8 cellular contexts compared by ENCODE assay signal in genomic region chr4:184472540-184473264, GRCh38. TPM values are rescaled to one million over a fixed set of nuclear protein-coding genes. Genes with fewer than 3 reads are reported as not detected.
DNase-seq lines count a peak whose midpoint lies in the region; ATAC-seq and TF ChIP-seq lines count a peak whose summit lies in the region.

No MANE protein-coding gene starts in this region.

- peaks cover 0 to 45% (median 0%) of the 10 kb centered on the region in 3 donors for H3K36me3 Mint-ChIP-seq in CD8-positive, alpha-beta memory T cell

- H4K20me1 ChIP-seq in SU-DHL-6 (ENCODE audit: low read depth, low read length), result no peaks in the 10 kb centered on the region

- peaks cover 35% of the 10 kb centered on the region for H3K4me1 ChIP-seq in CD8-positive, alpha-beta memory T cell (ENCODE audit: insufficient read depth, low read length)
- peaks cover 90% of the 10 kb centered on the region for H3K4me1 ChIP-seq in left ventricle myocardium inferior

- H3K27me3 ChIP-seq in CD8-positive, alpha-beta memory T cell (ENCODE audit: insufficient read depth, low read length, poor library complexity, severe bottlenecking), result no peaks in the 10 kb centered on the region
- H3K27me3 ChIP-seq in SU-DHL-6 (ENCODE audit: low read length) (no peaks in the 10 kb centered on the region), left ventricle myocardium inferior (ENCODE audit: low read depth) (no peaks in the 10 kb centered on the region)

- peak overlapping the region; percentile 80 for H3K9ac ChIP-seq in SU-DHL-6 (ENCODE audit: low read length)

- DNase-seq in CD8-positive, alpha-beta memory T cell, result peak; percentile 39 to 69 (median 45)
- DNase-seq in HT-29 (ENCODE audit: low spot score) (peak; percentile 59), amygdala (lab: John Stamatoyannopoulos, UW) (peak in 50 of 56 donors; percentile 11 to 82 (median 60)), left ventricle myocardium inferior (peak; percentile 84), pons (ENCODE audit: low spot score) (peak; percentile 51)

- H3K4me3 ChIP-seq in CD8-positive, alpha-beta memory T cell (ENCODE audit: low read length), result peak overlapping the region; percentile 61
- H3K4me3 ChIP-seq in SU-DHL-6 (ENCODE audit: insufficient read depth, low read length, poor library complexity, severe bottlenecking) (peak overlapping the region; percentile 97), left ventricle myocardium inferior (peak overlapping the region; percentile 95)

- H2AFZ ChIP-seq in SU-DHL-6 (ENCODE audit: low read depth, low read length, severe bottlenecking), result peak overlapping the region; percentile 75

- H3K79me2 ChIP-seq in SU-DHL-6 (ENCODE audit: insufficient read depth, low read length), result peaks cover 51% of the 10 kb centered on the region

- no peaks in the 10 kb centered on the region for H3K9me3 Mint-ChIP-seq in CD8-positive, alpha-beta memory T cell

- no peaks in the 10 kb centered on the region for H3K9me2 ChIP-seq in SU-DHL-6 (replicated peaks; ENCODE audit: insufficient read depth, low read length)

- CTCF ChIA-PET in CD8-positive, alpha-beta memory T cell (lab: Charles Lee), result interaction anchor here (0.8 to 1.3 kb wide), 2 partner anchors 22 to 64 kb away, joined by 3 read pairs; no protein-coding TSS in a partner anchor

- intact Hi-C loops in left ventricle myocardium inferior (cut with micrococcal nuclease), result no loop called here

- TF ChIP-seq POLR2A in GM19193 (IDR thresholded peaks at IDR 0.05; ENCODE audit: extremely low read depth, insufficient read depth, insufficient read length), result peak; percentile 48

- no peaks in the 10 kb centered on the region for H3K9me3 ChIP-seq in CD8-positive, alpha-beta memory T cell (ENCODE audit: low read length)
- no peaks in the 10 kb centered on the region for H3K9me3 ChIP-seq in SU-DHL-6 (ENCODE audit: insufficient read depth, low read length)
- no peaks in the 10 kb centered on the region for H3K9me3 ChIP-seq in left ventricle myocardium inferior (replicated peaks)

- H3K36me3 ChIP-seq in CD8-positive, alpha-beta memory T cell (ENCODE audit: insufficient read depth, low read length), result no peaks in the 10 kb centered on the region
- H3K36me3 ChIP-seq in SU-DHL-6 (ENCODE audit: low read length) (no peaks in the 10 kb centered on the region), left ventricle myocardium inferior (no peaks in the 10 kb centered on the region)

- peak overlapping the region; percentile 55 for H3K27ac ChIP-seq in CD8-positive, alpha-beta memory T cell (ENCODE audit: low read depth, low read length)
- H3K27ac ChIP-seq in SU-DHL-6 (ENCODE audit: low read depth, low read length) (peak overlapping the region; percentile 62), left ventricle myocardium inferior (replicated peaks) (peak overlapping the region; percentile 98)

- H3K27ac Mint-ChIP-seq in CD8-positive, alpha-beta memory T cell, result peak overlapping the region; percentile 90 to 98 (median 94)

- H3K27me3 Mint-ChIP-seq in CD8-positive, alpha-beta memory T cell, result no peaks in the 10 kb centered on the region

- no peak for ATAC-seq in HG02840 (IDR thresholded peaks at IDR 0.05; ENCODE audit: low FRiP score, unreplicated experiment)

- peak overlapping the region; percentile 65 for H3K4me2 ChIP-seq in SU-DHL-6 (ENCODE audit: low read depth, low read length, poor library complexity, severe bottlenecking)

- H3K4me1 Mint-ChIP-seq in CD8-positive, alpha-beta memory T cell, result peaks cover 59 to 73% (median 70%) of the 10 kb centered on the region in 3 donors

- peaks cover 22% of the 10 kb centered on the region for H3F3A ChIP-seq in SU-DHL-6 (ENCODE audit: insufficient read depth)

- POLR2A ChIA-PET in CD8-positive, alpha-beta memory T cell (lab: Charles Lee), result interaction anchor here (1.0 kb wide), 1 partner anchor 204 kb away, joined by 6 read pairs; no protein-coding TSS in a partner anchor

- TF ChIP-seq CTCF in SU-DHL-6 (IDR thresholded peaks at IDR 0.05; ENCODE audit: insufficient read depth, low read length, poor library complexity, severe bottlenecking) (no peak), left ventricle myocardium inferior (IDR thresholded peaks at IDR 0.05; ENCODE audit: borderline replicate concordance) (peak; percentile 42)

- H3K4me3 Mint-ChIP-seq in CD8-positive, alpha-beta memory T cell, result peak overlapping the region; percentile 81 to 97 (median 93)

RNA-seq across cellular contexts. Expression of gene IRF2, which starts 1.6 kb away (rescaled TPM):
- total RNA-seq in CD8-positive, alpha-beta memory T cell, result 10 to 100 TPM; 44.1 to 44.3 TPM
- polyA plus RNA-seq in CD8-positive, alpha-beta memory T cell, result 79.3 TPM
- total RNA-seq in HT-29 (2014; rRNA removed; shearing (Covaris generic)), result 6.6 and 9.2 TPM in 2 replicates
- total RNA-seq in left ventricle myocardium inferior, result 25.9 TPM
